8 cellular contexts compared by ENCODE assay signal in the genomic region with DNA sequence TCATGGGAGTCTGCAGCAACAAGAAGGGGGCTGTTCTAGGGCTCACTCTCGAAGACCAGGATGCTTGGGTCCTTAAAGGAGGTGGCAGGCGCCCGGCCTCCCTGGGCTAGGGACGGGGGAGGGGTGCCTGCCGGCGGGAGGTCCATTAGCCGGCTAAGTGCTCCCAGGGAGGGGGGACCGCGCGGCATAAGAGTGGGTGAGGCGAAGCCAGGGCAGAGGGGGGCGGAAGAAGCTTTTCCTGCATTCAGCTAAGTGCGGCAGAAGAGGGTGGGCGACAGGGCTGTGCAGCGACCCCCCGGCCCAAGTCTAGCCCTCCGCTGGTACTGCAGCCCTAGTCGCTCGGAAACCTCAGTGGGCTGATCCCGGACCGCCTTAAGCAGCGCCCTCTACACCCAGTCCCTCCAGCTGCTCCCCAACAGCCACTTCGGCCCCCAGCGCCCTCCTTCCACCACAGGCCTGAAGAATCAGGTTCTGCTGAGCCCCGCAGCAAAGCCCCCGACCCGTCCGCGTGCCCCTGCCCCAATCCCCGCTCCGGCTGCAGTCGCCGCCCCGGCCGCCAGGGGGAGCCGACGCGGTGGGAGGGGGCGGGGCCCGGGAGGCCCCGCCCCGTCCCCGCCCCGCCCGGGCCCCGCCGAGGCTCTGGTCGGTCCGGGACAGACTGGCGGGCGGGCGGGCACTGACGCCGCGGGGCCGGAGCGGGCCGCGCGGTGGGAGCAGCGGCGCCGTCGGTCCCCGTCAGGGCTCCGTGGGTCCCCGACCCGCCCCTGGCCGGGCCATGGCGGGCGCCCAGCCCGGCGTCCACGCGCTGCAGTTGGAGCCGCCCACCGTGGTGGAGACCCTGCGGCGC. TPM values are rescaled to one million over a fixed set of nuclear protein-coding genes. Genes with fewer than 3 reads are reported as not detected.
DNase-seq lines count a peak whose midpoint lies in the region; ATAC-seq and TF ChIP-seq lines count a peak whose summit lies in the region.

TSS of gene PLCB3 (plus strand) at position 656 of the 847 bp plus-strand sequence. CDS start at position 776, 120 bp downstream.

- H3K4me1 ChIP-seq in ES-I3 (ENCODE audit: insufficient read depth, low read length), result peaks cover 30% of the 10 kb centered on the region

- H3K9me3 ChIP-seq in ES-I3 (ENCODE audit: control insufficient read depth, insufficient read depth, low read length), result no peaks in the 10 kb centered on the region

- H3K27me3 Mint-ChIP-seq in natural killer cell (ENCODE audit: low read depth in 2 of 2), result no peaks in the 10 kb centered on the region
- no peaks in the 10 kb centered on the region for H3K27me3 Mint-ChIP-seq in type B pancreatic cell

- H3K4me3 Mint-ChIP-seq in natural killer cell (peak within 1 kb of the TSS; percentile 86), type B pancreatic cell (peak within 1 kb of the TSS; percentile 92)

- ATAC-seq in natural killer cell (peak; percentile 72 to 86 (median 79)), GM21737 (IDR thresholded peaks at IDR 0.05; ENCODE audit: unreplicated experiment) (no peak)

- peak within 1 kb of the TSS in 1 of 2 donors; percentile 86 for H3K27ac Mint-ChIP-seq in natural killer cell
- H3K27ac Mint-ChIP-seq in type B pancreatic cell, result peak within 1 kb of the TSS; percentile 56

- H3K36me3 ChIP-seq in ES-I3 (ENCODE audit: insufficient read depth, low read length), result peaks cover 3% of the 10 kb centered on the region; the same call in 1 of the 2 replicates

- H3K36me3 Mint-ChIP-seq in natural killer cell (no peaks in the 10 kb centered on the region), type B pancreatic cell (no peaks in the 10 kb centered on the region)

- H3K4me1 Mint-ChIP-seq in natural killer cell, result peaks cover 14 to 30% of the 10 kb centered on the region in 2 donors
- H3K4me1 Mint-ChIP-seq in type B pancreatic cell (ENCODE audit: unreplicated experiment), result peaks cover 21% of the 10 kb centered on the region

- H3K9ac ChIP-seq in ES-I3 (ENCODE audit: low read depth, low read length), result peak within 1 kb of the TSS; percentile 82

- intact Hi-C loops in natural killer cell (cut with micrococcal nuclease), result loop anchor here (1.0 to 2.0 kb wide), 2 partner anchors 18 to 50 kb away; no protein-coding TSS in a partner anchor

- peak; percentile 35 for DNase-seq in HCEC 1CT
- DNase-seq in NOMO-1 treated with DMSO at 0.1 percent for 48 hours (lab: John Stamatoyannopoulos, UW; ENCODE audit: unreplicated experiment), result peak; percentile 18
- peak; percentile 81 to 87 for DNase-seq in activated T-cell treated with anti-CD3 and anti-CD28 coated beads, Interleukin-2, amount 50 U/mL, for 48 hours
- DNase-seq in fibroblast of gingiva (ENCODE audit: low read depth), result peak; percentile 27
- peak; percentile 67 for DNase-seq in natural killer cell
- DNase-seq in type B pancreatic cell (ENCODE audit: extremely low spot score, unreplicated experiment), result no peak

- peak; percentile 78 for TF ChIP-seq CTCF in natural killer cell (IDR thresholded peaks at IDR 0.05)
- TF ChIP-seq CTCF in type B pancreatic cell (conservative IDR thresholded peaks at IDR 0.05), result peak; percentile 89

- H3K9me3 Mint-ChIP-seq in natural killer cell (no peaks in the 10 kb centered on the region), type B pancreatic cell (no peaks in the 10 kb centered on the region)

RNA-seq across cellular contexts. Expression of gene PLCB3, which starts in this region (rescaled TPM):
- total RNA-seq in natural killer cell (1 to 10 TPM; 5.4 to 7.6 (median 5.5) TPM), type B pancreatic cell (ENCODE audit: low replicate concordance) (40.7 and 56.2 TPM in 2 replicates)
